ENCODE assay signal across 1 cellular context in the genomic region with DNA sequence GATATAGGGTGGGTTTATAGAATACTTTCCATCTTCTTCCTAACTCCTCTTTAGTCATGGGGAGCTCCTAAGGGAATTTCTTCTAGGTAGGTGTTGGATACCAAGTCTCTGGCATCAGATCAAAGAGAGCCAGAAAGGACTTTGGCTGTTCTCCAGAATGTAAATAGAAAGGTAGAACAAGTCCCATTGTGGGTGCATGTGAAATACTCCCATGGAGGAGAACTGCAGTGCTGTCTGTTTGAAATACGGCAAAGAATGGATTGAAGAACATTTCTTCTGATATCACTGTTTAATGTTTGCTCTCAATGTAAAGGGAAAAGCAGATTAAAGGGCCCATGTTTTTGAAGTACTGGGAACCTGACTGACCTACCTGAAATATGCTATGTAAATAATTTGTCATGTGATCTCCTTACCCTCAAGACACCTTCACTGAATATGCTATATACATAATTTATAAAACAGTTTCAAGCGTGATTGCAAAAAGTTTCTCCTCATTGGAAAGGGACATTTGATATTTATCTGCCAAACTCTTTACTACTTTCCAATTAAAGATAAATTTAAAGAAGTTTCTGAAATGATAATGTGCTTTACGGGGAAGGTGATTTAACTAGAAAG.
TF ChIP-seq lines count a peak whose summit lies in the region.

No MANE protein-coding gene starts in this region.

TF ChIP-seq in HepG2, 621 proteins besides CTCF, POLR2A, EP300 and RAD21 (continued from another document and continues in another):
- TF ChIP-seq, protein P1, sequence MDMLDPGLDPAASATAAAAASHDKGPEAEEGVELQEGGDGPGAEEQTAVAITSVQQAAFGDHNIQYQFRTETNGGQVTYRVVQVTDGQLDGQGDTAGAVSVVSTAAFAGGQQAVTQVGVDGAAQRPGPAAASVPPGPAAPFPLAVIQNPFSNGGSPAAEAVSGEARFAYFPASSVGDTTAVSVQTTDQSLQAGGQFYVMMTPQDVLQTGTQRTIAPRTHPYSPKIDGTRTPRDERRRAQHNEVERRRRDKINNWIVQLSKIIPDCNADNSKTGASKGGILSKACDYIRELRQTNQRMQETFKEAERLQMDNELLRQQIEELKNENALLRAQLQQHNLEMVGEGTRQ (IDR thresholded peaks at IDR 0.05; ENCODE audit: low read depth, low read length) = no peak
- TF ChIP-seq, protein P1 (CRISPR knock-in tag; IDR thresholded peaks at IDR 0.05; ENCODE audit: borderline replicate concordance) = no peak
- TF ChIP-seq, protein P2, sequence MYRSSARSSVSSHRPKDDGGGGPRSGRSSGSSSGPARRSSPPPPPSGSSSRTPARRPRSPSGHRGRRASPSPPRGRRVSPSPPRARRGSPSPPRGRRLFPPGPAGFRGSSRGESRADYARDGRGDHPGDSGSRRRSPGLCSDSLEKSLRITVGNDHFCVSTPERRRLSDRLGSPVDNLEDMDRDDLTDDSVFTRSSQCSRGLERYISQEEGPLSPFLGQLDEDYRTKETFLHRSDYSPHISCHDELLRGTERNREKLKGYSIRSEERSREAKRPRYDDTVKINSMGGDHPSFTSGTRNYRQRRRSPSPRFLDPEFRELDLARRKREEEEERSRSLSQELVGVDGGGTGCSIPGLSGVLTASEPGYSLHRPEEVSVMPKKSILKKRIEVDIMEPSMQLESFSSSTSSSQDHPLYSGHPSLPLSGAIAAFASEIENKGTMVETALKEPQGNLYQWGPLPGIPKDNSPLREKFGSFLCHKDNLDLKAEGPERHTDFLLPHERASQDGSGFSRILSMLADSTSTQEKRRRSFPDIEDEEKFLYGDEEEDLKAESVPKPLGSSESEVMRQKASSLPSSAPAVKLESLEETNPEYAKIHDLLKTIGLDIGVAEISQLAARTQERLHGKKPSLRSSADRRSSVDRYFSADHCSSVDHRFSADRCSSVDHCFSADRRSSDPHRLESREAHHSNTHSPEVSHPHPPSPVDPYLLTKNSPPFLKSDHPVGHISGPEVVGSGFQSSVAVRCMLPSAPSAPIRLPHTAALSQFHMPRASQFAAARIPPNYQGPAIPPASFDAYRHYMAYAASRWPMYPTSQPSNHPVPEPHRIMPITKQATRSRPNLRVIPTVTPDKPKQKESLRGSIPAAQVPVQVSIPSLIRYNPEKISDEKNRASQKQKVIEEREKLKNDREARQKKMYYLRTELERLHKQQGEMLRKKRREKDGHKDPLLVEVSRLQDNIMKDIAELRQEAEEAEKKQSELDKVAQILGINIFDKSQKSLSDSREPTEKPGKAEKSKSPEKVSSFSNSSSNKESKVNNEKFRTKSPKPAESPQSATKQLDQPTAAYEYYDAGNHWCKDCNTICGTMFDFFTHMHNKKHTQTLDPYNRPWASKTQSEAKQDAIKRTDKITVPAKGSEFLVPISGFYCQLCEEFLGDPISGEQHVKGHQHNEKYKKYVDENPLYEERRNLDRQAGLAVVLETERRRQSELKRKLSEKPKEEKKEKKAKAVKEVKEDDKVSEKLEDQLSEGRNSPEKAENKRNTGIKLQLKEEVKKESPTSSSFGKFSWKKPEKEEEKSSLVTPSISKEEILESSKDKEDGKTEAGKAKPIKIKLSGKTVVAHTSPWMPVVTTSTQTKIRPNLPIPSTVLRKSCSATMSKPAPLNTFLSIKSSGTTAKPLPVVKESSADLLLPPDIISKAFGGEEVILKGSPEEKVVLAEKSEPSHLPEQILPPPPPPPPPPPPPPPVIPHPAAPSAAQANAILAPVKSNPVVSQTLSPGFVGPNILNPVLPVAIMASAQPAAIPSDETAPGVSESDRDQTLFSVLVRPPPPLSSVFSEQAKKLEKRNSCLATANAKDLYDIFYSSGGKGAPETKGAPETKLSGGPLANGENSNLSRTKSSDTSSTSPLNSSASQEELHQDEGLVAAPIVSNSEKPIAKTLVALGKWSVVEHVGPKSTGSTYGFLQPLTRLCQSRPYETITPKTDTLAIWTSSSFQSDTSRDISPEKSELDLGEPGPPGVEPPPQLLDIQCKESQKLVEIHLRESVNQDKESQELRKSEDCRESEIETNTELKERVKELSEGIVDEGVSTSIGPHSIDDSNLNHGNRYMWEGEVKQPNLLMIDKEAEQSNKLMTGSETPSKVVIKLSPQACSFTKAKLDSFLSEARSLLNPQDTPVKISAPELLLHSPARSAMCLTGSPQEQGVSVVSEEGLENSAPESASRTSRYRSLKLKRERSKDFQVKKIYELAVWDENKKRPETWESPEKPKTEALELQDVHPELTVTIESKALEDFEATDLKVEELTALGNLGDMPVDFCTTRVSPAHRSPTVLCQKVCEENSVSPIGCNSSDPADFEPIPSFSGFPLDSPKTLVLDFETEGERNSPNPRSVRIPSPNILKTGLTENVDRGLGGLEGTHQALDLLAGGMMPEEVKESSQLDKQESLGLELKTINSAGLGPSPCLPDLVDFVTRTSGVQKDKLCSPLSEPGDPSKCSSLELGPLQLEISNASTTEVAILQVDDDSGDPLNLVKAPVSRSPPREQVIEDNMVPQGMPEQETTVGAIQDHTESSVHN (CRISPR knock-in tag; IDR thresholded peaks at IDR 0.05) = no peak
- TF ChIP-seq KDM5B (CRISPR knock-in tag; IDR thresholded peaks at IDR 0.05; ENCODE audit: borderline replicate concordance) = no peak
- no peak for TF ChIP-seq KAT2B (IDR thresholded peaks at IDR 0.05; ENCODE audit: borderline replicate concordance, low read depth, low read length)
- TF ChIP-seq ZNF138 (CRISPR knock-in tag; IDR thresholded peaks at IDR 0.05; ENCODE audit: low read depth) = no peak
- no peak for TF ChIP-seq YY1 (IDR thresholded peaks at IDR 0.05; ENCODE audit: insufficient read depth, insufficient replicate concordance, low read depth, low read length)
- no peak for TF ChIP-seq RFX3 (CRISPR knock-in tag; IDR thresholded peaks at IDR 0.05)
- TF ChIP-seq, protein P3, sequence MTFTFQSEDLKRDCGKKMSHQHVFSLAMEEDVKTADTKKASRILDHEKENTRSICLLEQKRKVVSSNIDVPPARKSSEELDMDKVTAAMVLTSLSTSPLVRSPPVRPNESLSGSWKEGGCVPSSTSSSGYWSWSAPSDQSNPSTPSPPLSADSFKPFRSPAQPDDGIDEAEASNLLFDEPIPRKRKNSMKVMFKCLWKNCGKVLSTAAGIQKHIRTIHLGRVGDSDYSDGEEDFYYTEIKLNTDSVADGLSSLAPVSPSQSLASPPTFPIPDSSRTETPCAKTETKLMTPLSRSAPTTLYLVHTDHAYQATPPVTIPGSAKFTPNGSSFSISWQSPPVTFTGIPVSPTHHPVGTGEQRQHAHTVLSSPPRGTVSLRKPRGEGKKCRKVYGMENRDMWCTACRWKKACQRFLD (CRISPR knock-in tag; IDR thresholded peaks at IDR 0.05; ENCODE audit: borderline replicate concordance) = no peak
- no peak for TF ChIP-seq GPBP1L1 (CRISPR knock-in tag; IDR thresholded peaks at IDR 0.05)
- no peak for TF ChIP-seq ZNF766 (CRISPR knock-in tag; IDR thresholded peaks at IDR 0.05; ENCODE audit: borderline replicate concordance)
- TF ChIP-seq ZNF484 (CRISPR knock-in tag; IDR thresholded peaks at IDR 0.05; ENCODE audit: borderline replicate concordance, low read depth) = no peak
- TF ChIP-seq ZNF260 (CRISPR knock-in tag; IDR thresholded peaks at IDR 0.05; ENCODE audit: borderline replicate concordance, low read depth) = no peak
- TF ChIP-seq KLF9 (CRISPR knock-in tag; IDR thresholded peaks at IDR 0.05; ENCODE audit: low read depth) = no peak
- TF ChIP-seq CCDC6 (CRISPR knock-in tag; IDR thresholded peaks at IDR 0.05) = no peak
- TF ChIP-seq SSRP1 (CRISPR knock-in tag; IDR thresholded peaks at IDR 0.05) = no peak
- TF ChIP-seq PBX2 (CRISPR knock-in tag; IDR thresholded peaks at IDR 0.05) = no peak
- no peak for TF ChIP-seq GTF2F1 (IDR thresholded peaks at IDR 0.05; ENCODE audit: low read length)
- peak; percentile 37 for TF ChIP-seq RBM22 (optimal IDR thresholded peaks at IDR 0.05; ENCODE audit: low read length)
- no peak for TF ChIP-seq MXI1 (IDR thresholded peaks at IDR 0.05; ENCODE audit: borderline replicate concordance, low read depth, low read length)
- TF ChIP-seq ZNF841 (CRISPR knock-in tag; IDR thresholded peaks at IDR 0.05; ENCODE audit: borderline replicate concordance) = no peak
- TF ChIP-seq ZNF543 (CRISPR knock-in tag; IDR thresholded peaks at IDR 0.05) = no peak
- TF ChIP-seq HMGXB4 (CRISPR knock-in tag; IDR thresholded peaks at IDR 0.05; ENCODE audit: borderline replicate concordance in 1 of 2, low read depth in 1 of 2) = no peak
- TF ChIP-seq ZNF574 (CRISPR knock-in tag; IDR thresholded peaks at IDR 0.05) = no peak
- TF ChIP-seq TCF7 (IDR thresholded peaks at IDR 0.05; ENCODE audit: low read depth) = peak; percentile 96
- peak; percentile 72; the same call in 1 of the 2 replicates for TF ChIP-seq NR2F2 (IDR thresholded peaks at IDR 0.05; ENCODE audit: borderline replicate concordance, low read depth)
- TF ChIP-seq, protein P4, sequence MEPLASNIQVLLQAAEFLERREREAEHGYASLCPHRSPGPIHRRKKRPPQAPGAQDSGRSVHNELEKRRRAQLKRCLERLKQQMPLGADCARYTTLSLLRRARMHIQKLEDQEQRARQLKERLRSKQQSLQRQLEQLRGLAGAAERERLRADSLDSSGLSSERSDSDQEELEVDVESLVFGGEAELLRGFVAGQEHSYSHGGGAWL (CRISPR knock-in tag; IDR thresholded peaks at IDR 0.05) = no peak
